Comparison of ENCODE assay signal across 15 cellular contexts in the genomic region with DNA sequence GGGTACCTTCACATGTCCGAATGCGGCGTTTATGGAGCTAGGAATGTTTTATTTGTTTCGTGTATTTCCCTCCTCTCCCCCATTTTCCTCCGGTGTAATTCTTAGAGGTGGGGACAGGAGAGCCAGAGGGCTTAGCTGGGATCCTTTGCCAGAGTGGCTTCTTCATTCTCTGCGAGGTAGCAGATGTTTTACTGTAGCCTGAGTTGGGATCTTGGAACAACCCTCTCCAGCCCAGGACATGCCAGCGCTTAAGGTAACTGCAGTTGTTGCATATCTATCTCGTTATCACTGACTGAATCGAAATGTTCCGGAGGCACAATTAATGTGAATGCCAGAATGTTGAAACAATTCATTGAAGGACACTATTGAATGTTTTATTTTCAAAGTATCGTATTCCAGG. TPM values are rescaled to one million over a fixed set of nuclear protein-coding genes. Genes with fewer than 3 reads are reported as not detected.
DNase-seq lines count a peak whose midpoint lies in the region; ATAC-seq and TF ChIP-seq lines count a peak whose summit lies in the region.
"Had no signal": no experiment of that assay in that cellular context is flagged by ENCODE, and none has a peak within 500 bp of the region (broad histone marks: within the 10 kb centered on the region; RNA-seq: fewer than 3 reads in every experiment).

No MANE protein-coding gene starts in this region.

- CTCF ChIA-PET in MCF 10A (lab: Yijun Ruan, JAX) = no interaction called here
- CTCF ChIA-PET in activated CD4-positive, alpha-beta T cell treated with anti-CD3 and anti-CD28 coated beads for 36 hours (lab: Charles Lee) = no interaction called here

- no peaks in the 10 kb centered on the region for H3K36me3 Mint-ChIP-seq in MCF 10A (ENCODE audit: insufficient read depth, unreplicated experiment)
- H3K36me3 Mint-ChIP-seq in activated T-helper 17 cell treated with anti-CD3 and anti-CD28 coated beads, Interleukin-2, amount 50 U/mL, for 72 hours (ENCODE audit: low read depth) = no peaks in the 10 kb centered on the region
- no peaks in the 10 kb centered on the region for H3K36me3 Mint-ChIP-seq in activated CD4-positive, alpha-beta T cell treated with anti-CD3 and anti-CD28 coated beads for 36 hours (ENCODE audit: low read depth)
- H3K36me3 Mint-ChIP-seq in immature natural killer cell = no peaks in the 10 kb centered on the region
- H3K36me3 Mint-ChIP-seq: stimulated activated memory B cell treated with anti-CD40 and anti-IgM and Interleukin-4, amounts not matched to agents 10 μg/mL and 1 μg/mL and 100 μg/mL, for 72 hours had no signal

- ATAC-seq in activated T-helper 17 cell treated with anti-CD3 and anti-CD28 coated beads, Interleukin-2, amount 50 U/mL, for 72 hours (replicated peaks) = no peak
- no peak for ATAC-seq in activated CD4-positive, alpha-beta T cell treated with anti-CD3 and anti-CD28 coated beads for 36 hours
- ATAC-seq: gastrocnemius medialis; stimulated activated memory B cell treated with anti-CD40 and anti-IgM and Interleukin-4, amounts not matched to agents 10 μg/mL and 1 μg/mL and 100 μg/mL, for 72 hours had no signal

- no peaks in the 10 kb centered on the region for H3K9me3 Mint-ChIP-seq in MCF 10A (ENCODE audit: unreplicated experiment)
- H3K9me3 Mint-ChIP-seq in activated T-helper 17 cell treated with anti-CD3 and anti-CD28 coated beads, Interleukin-2, amount 50 U/mL, for 72 hours = no peaks in the 10 kb centered on the region
- H3K9me3 Mint-ChIP-seq in activated CD4-positive, alpha-beta T cell treated with anti-CD3 and anti-CD28 coated beads for 36 hours (ENCODE audit: low read depth) = no peaks in the 10 kb centered on the region
- peaks cover 0 to 5% (median 0%) of the 10 kb centered on the region in 6 donors for H3K9me3 Mint-ChIP-seq in immature natural killer cell
- H3K9me3 Mint-ChIP-seq: stimulated activated memory B cell treated with anti-CD40 and anti-IgM and Interleukin-4, amounts not matched to agents 10 μg/mL and 1 μg/mL and 100 μg/mL, for 72 hours; T-helper 2 cell treated with Interferon-gamma antibody and Interleukin-4, amounts not matched to agents 5 μg/mL and 100 μg/mL, for 36 hours had no signal

- peaks cover 0 to 36% of the 10 kb centered on the region in 2 donors for H3K27me3 ChIP-seq in breast epithelium

- no peak for TF ChIP-seq CTCF in breast epithelium (IDR thresholded peaks at IDR 0.05)
- TF ChIP-seq CTCF in MCF 10A (IDR thresholded peaks at IDR 0.05; ENCODE audit: unreplicated experiment) = no peak

- H3K27me3 Mint-ChIP-seq in MCF 10A (ENCODE audit: insufficient read depth, unreplicated experiment) = peaks cover 47% of the 10 kb centered on the region
- peaks cover 14% of the 10 kb centered on the region for H3K27me3 Mint-ChIP-seq in activated T-helper 17 cell treated with anti-CD3 and anti-CD28 coated beads, Interleukin-2, amount 50 U/mL, for 72 hours
- peaks cover 22% of the 10 kb centered on the region for H3K27me3 Mint-ChIP-seq in activated CD4-positive, alpha-beta T cell treated with anti-CD3 and anti-CD28 coated beads for 36 hours
- peaks cover 5 to 27% (median 6%) of the 10 kb centered on the region in 3 donors for H3K27me3 Mint-ChIP-seq in immature natural killer cell (ENCODE audit: low read depth in 3 of 3)

- POLR2A ChIA-PET in MCF 10A (lab: Yijun Ruan, JAX) = no interaction called here
- POLR2A ChIA-PET in activated CD4-positive, alpha-beta T cell treated with anti-CD3 and anti-CD28 coated beads for 36 hours (lab: Charles Lee) = no interaction called here

- H3K4me3 Mint-ChIP-seq in MCF 10A (ENCODE audit: unreplicated experiment) = no peak overlapping the region
- peak overlapping the region; percentile 25 for H3K4me3 Mint-ChIP-seq in activated T-helper 17 cell treated with anti-CD3 and anti-CD28 coated beads, Interleukin-2, amount 50 U/mL, for 72 hours
- H3K4me3 Mint-ChIP-seq in activated CD4-positive, alpha-beta T cell treated with anti-CD3 and anti-CD28 coated beads for 36 hours = no peak overlapping the region
- H3K4me3 Mint-ChIP-seq in immature natural killer cell = no peak overlapping the region
- H3K4me3 Mint-ChIP-seq: stimulated activated memory B cell treated with anti-CD40 and anti-IgM and Interleukin-4, amounts not matched to agents 10 μg/mL and 1 μg/mL and 100 μg/mL, for 72 hours; T-helper 2 cell treated with Interferon-gamma antibody and Interleukin-4, amounts not matched to agents 5 μg/mL and 100 μg/mL, for 36 hours had no signal

- no peaks in the 10 kb centered on the region for H3K36me3 ChIP-seq in breast epithelium
- H3K36me3 ChIP-seq: gastrocnemius medialis, HAP-1 had no signal

- no peaks in the 10 kb centered on the region for H3K4me1 Mint-ChIP-seq in MCF 10A (ENCODE audit: insufficient read depth, unreplicated experiment)
- no peaks in the 10 kb centered on the region for H3K4me1 Mint-ChIP-seq in activated T-helper 17 cell treated with anti-CD3 and anti-CD28 coated beads, Interleukin-2, amount 50 U/mL, for 72 hours
- H3K4me1 Mint-ChIP-seq in activated CD4-positive, alpha-beta T cell treated with anti-CD3 and anti-CD28 coated beads for 36 hours = peaks cover 2% of the 10 kb centered on the region
- no peaks in the 10 kb centered on the region for H3K4me1 Mint-ChIP-seq in immature natural killer cell
- H3K4me1 Mint-ChIP-seq: stimulated activated memory B cell treated with anti-CD40 and anti-IgM and Interleukin-4, amounts not matched to agents 10 μg/mL and 1 μg/mL and 100 μg/mL, for 72 hours had no signal

- no peak for TF ChIP-seq POLR2A in breast epithelium (IDR thresholded peaks at IDR 0.05)

- intact Hi-C loops in breast epithelium (cut with DNase I; ENCODE audit: low total_unique reads) (no loop called here), MCF 10A (cut with micrococcal nuclease) (no loop called here)
- intact Hi-C loops in activated CD4-positive, alpha-beta T cell treated with anti-CD3 and anti-CD28 coated beads for 36 hours (cut with DNase I, micrococcal nuclease) = no loop called here

- no peak overlapping the region for H3K27ac Mint-ChIP-seq in MCF 10A (ENCODE audit: low read depth, unreplicated experiment)
- H3K27ac Mint-ChIP-seq in activated T-helper 17 cell treated with anti-CD3 and anti-CD28 coated beads, Interleukin-2, amount 50 U/mL, for 72 hours = no peak overlapping the region
- H3K27ac Mint-ChIP-seq in activated CD4-positive, alpha-beta T cell treated with anti-CD3 and anti-CD28 coated beads for 36 hours = no peak overlapping the region
- no peak overlapping the region for H3K27ac Mint-ChIP-seq in immature natural killer cell
- H3K27ac Mint-ChIP-seq: stimulated activated memory B cell treated with anti-CD40 and anti-IgM and Interleukin-4, amounts not matched to agents 10 μg/mL and 1 μg/mL and 100 μg/mL, for 72 hours; T-helper 2 cell treated with Interferon-gamma antibody and Interleukin-4, amounts not matched to agents 5 μg/mL and 100 μg/mL, for 36 hours had no signal

- peak overlapping the region in 2 of 3 donors; percentile 21 to 49 for H3K4me3 ChIP-seq in breast epithelium
- H3K4me3 ChIP-seq in iPS-11a (ENCODE audit: low read depth, low read length) = peak overlapping the region; percentile 21
- peak overlapping the region; percentile 30 for H3K4me3 ChIP-seq in skeletal muscle cell (ENCODE audit: low read depth, low read length)
- H3K4me3 ChIP-seq: HAP-1 had no signal

- DNase-seq in breast epithelium (ENCODE audit: low spot score in 2 of 2) (no peak), MCF 10A (ENCODE audit: unreplicated experiment) (no peak), skeletal muscle cell (ENCODE audit: low read depth) (no peak), NOMO-1 (lab: John Stamatoyannopoulos, UW; ENCODE audit: unreplicated experiment in 2 of 2) (no peak), immature natural killer cell (no peak)
- no peak for DNase-seq in activated CD4-positive, alpha-beta T cell treated with anti-CD3 and anti-CD28 coated beads for 36 hours
- DNase-seq: activated naive CD4-positive, alpha-beta T cell treated with anti-CD3 and anti-CD28 coated beads, Interleukin-2, amount 50 U/mL, for 16 hours; cortex of kidney; gastrocnemius medialis; NCI-H2081 treated with DMSO at 0.1 percent for 48 hours had no signal

- no peak overlapping the region for H3K27ac ChIP-seq in breast epithelium
- H3K27ac ChIP-seq: gastrocnemius medialis had no signal

- H3K9me3 ChIP-seq in breast epithelium = no peaks in the 10 kb centered on the region
- H3K9me3 ChIP-seq: gastrocnemius medialis, HAP-1 had no signal

- BruUV-seq in MCF 10A (replicated peaks; lab: Mats Ljungman, UMichigan) = no TSS peak

- no peaks in the 10 kb centered on the region for H3K4me1 ChIP-seq in breast epithelium
- H3K4me1 ChIP-seq: gastrocnemius medialis, HAP-1 had no signal

RNA-seq across cellular contexts. Expression of a gene that starts 59.0 kb away (rescaled TPM):
- total RNA-seq in breast epithelium = 10 to 100 TPM; 37.0 to 40.0 (median 37.5) TPM
- 19.3 and 30.5 TPM in 2 replicates for total RNA-seq in MCF 10A (2022)
- total RNA-seq in activated T-helper 17 cell treated with anti-CD3 and anti-CD28 coated beads, Interleukin-2, amount 50 U/mL, for 72 hours = 10 to 100 TPM; 16.9 to 55.8 TPM
- total RNA-seq in activated CD4-positive, alpha-beta T cell treated with anti-CD3 and anti-CD28 coated beads for 36 hours = 10 to 100 TPM; 16.1 to 16.8 TPM
- 10 to 100 TPM; 24.4 to 43.0 (median 26.5) TPM for polyA plus RNA-seq in immature natural killer cell
